In genomic region chr10:77191324-77192049, GRCh38 we compare ENCODE assay signal across 14 cellular contexts.
DNase-seq lines count a peak whose midpoint lies in the region; ATAC-seq lines count a peak whose summit lies in the region.
"Had no signal": no experiment of that assay in that cellular context is flagged by ENCODE, and none has a peak within 500 bp of the region (broad histone marks: within the 10 kb centered on the region; RNA-seq: fewer than 3 reads in every experiment).

No MANE protein-coding gene starts in this region.

- peak; percentile 8 for DNase-seq in NCI-H82 (lab: John Stamatoyannopoulos, UW)
- no peak for DNase-seq in NCI-H82 treated with DMSO at 0.1 percent for 48 hours (lab: John Stamatoyannopoulos, UW; ENCODE audit: unreplicated experiment)
- no peak for DNase-seq in left lobe of liver (ENCODE audit: low spot score)
- no peak for DNase-seq in NCI-H774 (lab: John Stamatoyannopoulos, UW)
- DNase-seq: 8988T; AML-193; Caco-2; CD8-positive, alpha-beta memory T cell; GF-D8; GM23248 had no signal

- H3K27ac ChIP-seq in rectal smooth muscle tissue (ENCODE audit: low read depth, low read length): peak overlapping the region; percentile 91
- H3K27ac ChIP-seq: BLaER1, GM23248 had no signal

- H3K27me3 ChIP-seq in rectal smooth muscle tissue (ENCODE audit: control insufficient read depth, insufficient read depth, low read length): no peaks in the 10 kb centered on the region
- H3K27me3 ChIP-seq: BLaER1 had no signal

- peaks cover 47% of the 10 kb centered on the region for H3K4me1 ChIP-seq in rectal smooth muscle tissue (ENCODE audit: control insufficient read depth, insufficient read depth, low read length)
- H3K4me1 ChIP-seq: BLaER1 had no signal

- no peaks in the 10 kb centered on the region for H3K36me3 ChIP-seq in rectal smooth muscle tissue (ENCODE audit: control insufficient read depth, insufficient read depth, low read length)
- H3K36me3 ChIP-seq: BLaER1 had no signal

- ATAC-seq in left lobe of liver (peak; percentile 69), HG03139 (IDR thresholded peaks at IDR 0.05; ENCODE audit: unreplicated experiment) (no peak), GM19455 (IDR thresholded peaks at IDR 0.05; ENCODE audit: unreplicated experiment) (no peak)

- H3K4me3 ChIP-seq in rectal smooth muscle tissue (ENCODE audit: low read length): no peak overlapping the region
- H3K4me3 ChIP-seq: BLaER1, GM23248 had no signal

- no peak overlapping the region for H3K9ac ChIP-seq in rectal smooth muscle tissue (ENCODE audit: low read length)
- H3K9ac ChIP-seq: BLaER1, GM23248 had no signal
